25 cellular contexts compared by ENCODE assay signal in genomic region chr16:4860727-4861342, GRCh38.
"Had no signal": no experiment of that assay in that cellular context is flagged by ENCODE, and none has a peak within 500 bp of the region (broad histone marks: within the 10 kb centered on the region; RNA-seq: fewer than 3 reads in every experiment).

No MANE protein-coding gene starts in this region.

- H3K9me3 Mint-ChIP-seq: activated CD4-positive, alpha-beta memory T cell treated with anti-CD3 and anti-CD28 coated beads for 36 hours; activated CD4-positive, alpha-beta T cell treated with anti-CD3 and anti-CD28 coated beads, Interleukin-2, amount 10 ng/mL, durations not matched to agents 24 days and 14 days; effector memory CD8-positive, alpha-beta T cell; nephron had no signal

- H3K27ac Mint-ChIP-seq: activated CD4-positive, alpha-beta memory T cell treated with anti-CD3 and anti-CD28 coated beads for 36 hours; activated CD4-positive, alpha-beta T cell treated with anti-CD3 and anti-CD28 coated beads, Interleukin-2, amount 10 ng/mL, durations not matched to agents 24 days and 14 days; activated naive CD8-positive, alpha-beta T cell; nephron; progenitor cell of endocrine pancreas had no signal

- H3K9me3 ChIP-seq: body of pancreas, ovary, thoracic aorta had no signal

- H3K27me3 ChIP-seq: body of pancreas, ovary had no signal

- H3K4me3 ChIP-seq: body of pancreas, ovary, smooth muscle cell, thoracic aorta had no signal

- H3K4me1 Mint-ChIP-seq: nephron had no signal

- H3K27me3 Mint-ChIP-seq: activated CD4-positive, alpha-beta memory T cell treated with anti-CD3 and anti-CD28 coated beads for 36 hours; activated CD4-positive, alpha-beta T cell treated with anti-CD3 and anti-CD28 coated beads, Interleukin-2, amount 10 ng/mL, durations not matched to agents 24 days and 14 days; activated naive CD8-positive, alpha-beta T cell; effector memory CD8-positive, alpha-beta T cell; progenitor cell of endocrine pancreas had no signal

- H3K27ac ChIP-seq: body of pancreas, ovary, thoracic aorta had no signal

- ATAC-seq: body of pancreas; effector memory CD8-positive, alpha-beta T cell had no signal

- H3K4me3 Mint-ChIP-seq: activated CD4-positive, alpha-beta memory T cell treated with anti-CD3 and anti-CD28 coated beads for 36 hours; activated CD4-positive, alpha-beta T cell treated with anti-CD3 and anti-CD28 coated beads, Interleukin-2, amount 10 ng/mL, durations not matched to agents 24 days and 14 days; activated naive CD8-positive, alpha-beta T cell; effector memory CD8-positive, alpha-beta T cell; nephron had no signal

- DNase-seq: activated CD4-positive, alpha-beta memory T cell treated with anti-CD3 and anti-CD28 coated beads for 36 hours; activated CD4-positive, alpha-beta T cell treated with anti-CD3 and anti-CD28 coated beads, Interleukin-2, amount 10 ng/mL, durations not matched to agents 24 days and 14 days; activated CD4-positive, CD25-positive, alpha-beta regulatory T cell treated with anti-CD3 and anti-CD28 coated beads, Interleukin-2, amount 50 U/mL, for 72 hours; activated CD8-positive, alpha-beta memory T cell treated with anti-CD3 and anti-CD28 coated beads, Interleukin-2, amount 50 U/mL, for 4 hours; activated naive CD4-positive, alpha-beta T cell treated with Interleukin-2 at 50 U/mL for 16 hours; activated T-cell treated with anti-CD3 and anti-CD28 coated beads, Interleukin-2, amount 50 U/mL, for 1 hour; anterior cingulate cortex; body of pancreas; cortex of kidney; effector memory CD8-positive, alpha-beta T cell; foreskin fibroblast; islet precursor cell; left ventricle myocardium superior; ovary; retina; stimulated activated CD4-positive, alpha-beta T cell treated with anti-CD3 and anti-CD28 coated beads, Interleukin-15, amount 100 ng/mL, for 24 hours; stimulated activated CD4-positive, alpha-beta T cell treated with anti-CD3 and anti-CD28 coated beads, Interleukin-2, amount 100 ng/mL, for 24 hours; stimulated activated naive CD4-positive, alpha-beta T cell treated with Interleukin-2 at 50 U/mL for 16 hours; T-helper 2 cell; trophoblast cell had no signal

- H3K36me3 ChIP-seq: ovary had no signal
